Comparison of ENCODE assay signal across 8 cellular contexts in genomic region chr1:26921462-26922200, GRCh38. TPM values are rescaled to one million over a fixed set of nuclear protein-coding genes. Genes with fewer than 3 reads are reported as not detected.
DNase-seq lines count a peak whose midpoint lies in the region; ATAC-seq, FAIRE-seq and TF ChIP-seq lines count a peak whose summit lies in the region.

Gene NUDC, plus strand, starts transcription at chr1:26921743. Its CDS starts 106 bp downstream, at chr1:26921849.

- peak within 1 kb of the TSS; percentile 87 for H3K4me3 ChIP-seq in AG10803 (ENCODE audit: low read length)

- ATAC-seq in GM19043 (IDR thresholded peaks at IDR 0.05; ENCODE audit: low read depth, unreplicated experiment): peak; percentile 97
- ATAC-seq in HG03378 (IDR thresholded peaks at IDR 0.05; ENCODE audit: unreplicated experiment): peak; percentile 91

- no peak for TF ChIP-seq CTCF in AG10803 (conservative IDR thresholded peaks at IDR 0.05; ENCODE audit: low read length)

- peak; percentile 58 for FAIRE-seq in islet of Langerhans (lab: Jason Lieb, UNC)

- DNase-seq in AG10803 (ENCODE audit: low read depth) (peak; percentile 96), NCI-H460 (ENCODE audit: extremely low read depth, low read depth) (peak; percentile 91), cerebellar nuclear complex (lab: John Stamatoyannopoulos, UW) (peak; percentile 93 to 96)
- peak; percentile 95 for DNase-seq in activated CD4-positive, CD25-positive, alpha-beta regulatory T cell treated with anti-CD3 and anti-CD28 coated beads, Interleukin-2, amount 50 U/mL, for 72 hours
- DNase-seq in stimulated activated CD4-positive, alpha-beta T cell treated with anti-CD3 and anti-CD28 coated beads, Interleukin-12 subunit alpha, Interleukin-12 subunit beta, amount 100 ng/mL, for 4 hours: peak; percentile 92

RNA-seq across cellular contexts. Expression of gene NUDC, which starts in this region (rescaled TPM):
- total RNA-seq in NCI-H460 (2014; rRNA removed; shearing (Covaris generic)): 40.2 and 60.1 TPM in 2 replicates
- polyA plus RNA-seq in NCI-H460 (2014; cell fraction: nucleus; rRNA removed): 24.6 and 25.2 TPM in 2 replicates

Comparison
In these comparisons a context has a peak if more than half of its experiments do, and no peak if none do; other contexts are left out.
1. Peak in every context shown above with its lines: DNase-seq, ATAC-seq and H3K4me3 ChIP-seq.